In the genomic region with DNA sequence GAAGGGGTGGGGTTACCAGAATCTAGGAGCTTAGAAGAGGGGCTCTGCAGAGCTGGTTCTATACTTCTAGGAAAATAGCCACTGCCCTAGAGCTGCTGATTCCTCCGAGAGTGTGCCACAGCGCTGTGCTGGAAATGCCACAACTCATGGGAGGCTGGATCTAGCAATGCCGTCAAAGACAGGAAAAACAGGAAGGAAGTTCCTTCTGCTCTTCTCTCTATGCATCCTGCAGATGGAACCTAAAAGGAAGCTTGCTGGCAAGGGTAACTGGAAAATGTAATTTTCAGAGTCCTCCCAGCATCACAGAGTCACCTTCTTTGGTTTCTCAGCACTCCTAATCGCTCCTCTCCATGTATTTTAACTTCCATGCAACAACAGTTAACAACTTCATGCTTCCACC, we compare ENCODE assay signal across 24 cellular contexts.
"Had no signal": no experiment of that assay in that cellular context is flagged by ENCODE, and none has a peak within 500 bp of the region (broad histone marks: within the 10 kb centered on the region; RNA-seq: fewer than 3 reads in every experiment).

No MANE protein-coding gene starts in this region.

- H3K36me3 ChIP-seq: heart left ventricle, left lung, pancreas, stomach, thyroid gland, vagina had no signal

- FAIRE-seq: colon, frontal cortex, islet of Langerhans, pancreas had no signal

- H3K4me3 ChIP-seq: heart left ventricle, left lung, pancreas, smooth muscle cell, stomach, thyroid gland, vagina had no signal

- ATAC-seq: heart left ventricle; left cardiac atrium; left lung; naive thymus-derived CD8-positive, alpha-beta T cell; pancreas; sciatic nerve had no signal

- DNase-seq: effector memory CD4-positive, alpha-beta T cell; heart left ventricle; hippocampal formation; left cardiac atrium; left lung; mammary epithelial cell; naive thymus-derived CD8-positive, alpha-beta T cell; nephron progenitor cell; nucleus accumbens; pancreas; stimulated activated CD4-positive, alpha-beta T cell treated with anti-CD3 and anti-CD28 coated beads, Interleukin-12 subunit alpha, Interleukin-12 subunit beta, amount 100 ng/mL, for 4 hours; stimulated activated CD4-positive, alpha-beta T cell treated with anti-CD3 and anti-CD28 coated beads, Interleukin-1b, Interleukin-23, amount 100 ng/mL, for 48 hours; stimulated activated CD4-positive, alpha-beta T cell treated with anti-CD3 and anti-CD28 coated beads, Interleukin-4, amount 100 ng/mL, for 1 hour; stimulated activated CD8-positive, alpha-beta memory T cell treated with anti-CD3 and anti-CD28 coated beads, Interleukin-4, amount 100 ng/mL, for 48 hours; stimulated activated naive CD4-positive, alpha-beta T cell treated with Interleukin-2 at 50 U/mL for 16 hours; stomach; thyroid gland; trophoblast cell had no signal

- H3K4me2 ChIP-seq: smooth muscle cell had no signal

- H3K9me3 ChIP-seq: heart left ventricle, left lung, pancreas, stomach, thyroid gland, vagina had no signal

- H3K27ac ChIP-seq: heart left ventricle, left lung, pancreas, stomach, thyroid gland, vagina had no signal

- H3K4me1 ChIP-seq: heart left ventricle, left lung, pancreas, stomach, thyroid gland, vagina had no signal

- H3K27me3 ChIP-seq: heart left ventricle, left lung, pancreas, stomach, thyroid gland, vagina had no signal
